ENCODE assay signal across 1 cellular context in the genomic region with DNA sequence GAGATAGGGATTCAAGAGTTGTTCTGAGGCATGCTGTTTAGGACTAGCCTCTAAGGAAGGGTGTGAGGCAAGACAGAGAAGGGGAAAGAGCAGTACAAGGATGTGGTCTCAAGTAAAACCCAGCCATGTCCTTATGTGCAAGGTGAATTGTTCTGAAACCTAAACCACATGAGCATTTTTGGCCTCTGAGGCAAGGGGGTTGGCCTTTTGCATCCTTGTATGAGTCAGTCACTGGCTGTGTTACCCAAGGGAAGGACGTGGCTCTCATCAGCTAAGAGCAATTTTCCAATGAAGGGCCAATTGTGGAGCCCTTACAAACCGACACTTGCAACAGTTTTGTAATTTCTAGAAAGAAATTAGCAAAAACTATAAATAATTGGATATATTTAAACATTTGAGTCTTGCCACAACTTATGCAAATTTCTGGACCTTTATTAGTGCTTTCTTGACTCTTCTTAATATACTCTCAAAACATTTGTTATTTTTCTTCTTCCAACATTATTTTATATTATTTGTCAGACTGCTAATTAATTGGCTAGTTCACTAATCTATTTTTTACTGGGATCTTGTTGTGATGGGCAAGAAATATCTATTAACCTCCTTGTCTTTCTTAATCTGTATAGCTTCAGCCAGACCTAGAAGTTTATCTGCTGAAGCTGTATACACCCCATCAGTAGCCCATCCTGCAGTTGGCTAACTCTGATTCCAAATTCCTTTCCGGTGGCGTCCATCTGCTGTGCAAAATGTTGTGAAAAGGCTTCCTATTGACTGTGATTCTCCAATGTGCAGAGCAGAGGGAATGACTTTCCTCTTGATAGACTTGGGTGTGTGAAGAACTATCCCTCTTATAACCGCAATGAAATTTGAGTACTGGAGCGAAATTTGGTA.
A peak's percentile ranks its signal among the peaks of the same experiment; 100 is the strongest.
TF ChIP-seq lines count a peak whose summit lies in the region.

No MANE protein-coding gene starts in this region.

TF ChIP-seq in GM12878, 131 proteins besides CTCF, POLR2A, EP300 and RAD21 (continued from another document):
- TF ChIP-seq CEBPB (IDR thresholded peaks at IDR 0.05; ENCODE audit: borderline replicate concordance in 1 of 2, low read depth in 2 of 2, low read length in 2 of 2) = peak in 1 of 2 experiments; percentile 60; a peak in 1 of 4 replicates
- peak; percentile 59 for TF ChIP-seq CREB1 (IDR thresholded peaks at IDR 0.05; ENCODE audit: low read depth)
- TF ChIP-seq, protein P1, sequence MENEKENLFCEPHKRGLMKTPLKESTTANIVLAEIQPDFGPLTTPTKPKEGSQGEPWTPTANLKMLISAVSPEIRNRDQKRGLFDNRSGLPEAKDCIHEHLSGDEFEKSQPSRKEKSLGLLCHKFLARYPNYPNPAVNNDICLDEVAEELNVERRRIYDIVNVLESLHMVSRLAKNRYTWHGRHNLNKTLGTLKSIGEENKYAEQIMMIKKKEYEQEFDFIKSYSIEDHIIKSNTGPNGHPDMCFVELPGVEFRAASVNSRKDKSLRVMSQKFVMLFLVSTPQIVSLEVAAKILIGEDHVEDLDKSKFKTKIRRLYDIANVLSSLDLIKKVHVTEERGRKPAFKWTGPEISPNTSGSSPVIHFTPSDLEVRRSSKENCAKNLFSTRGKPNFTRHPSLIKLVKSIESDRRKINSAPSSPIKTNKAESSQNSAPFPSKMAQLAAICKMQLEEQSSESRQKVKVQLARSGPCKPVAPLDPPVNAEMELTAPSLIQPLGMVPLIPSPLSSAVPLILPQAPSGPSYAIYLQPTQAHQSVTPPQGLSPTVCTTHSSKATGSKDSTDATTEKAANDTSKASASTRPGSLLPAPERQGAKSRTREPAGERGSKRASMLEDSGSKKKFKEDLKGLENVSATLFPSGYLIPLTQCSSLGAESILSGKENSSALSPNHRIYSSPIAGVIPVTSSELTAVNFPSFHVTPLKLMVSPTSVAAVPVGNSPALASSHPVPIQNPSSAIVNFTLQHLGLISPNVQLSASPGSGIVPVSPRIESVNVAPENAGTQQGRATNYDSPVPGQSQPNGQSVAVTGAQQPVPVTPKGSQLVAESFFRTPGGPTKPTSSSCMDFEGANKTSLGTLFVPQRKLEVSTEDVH (IDR thresholded peaks at IDR 0.05; ENCODE audit: low read depth, partially characterized antibody) = no peak
- TF ChIP-seq STAT1 (conservative IDR thresholded peaks at IDR 0.05) = no peak
- TF ChIP-seq HCFC1 (IDR thresholded peaks at IDR 0.05; ENCODE audit: low read length) = no peak
- TF ChIP-seq, protein P2, sequence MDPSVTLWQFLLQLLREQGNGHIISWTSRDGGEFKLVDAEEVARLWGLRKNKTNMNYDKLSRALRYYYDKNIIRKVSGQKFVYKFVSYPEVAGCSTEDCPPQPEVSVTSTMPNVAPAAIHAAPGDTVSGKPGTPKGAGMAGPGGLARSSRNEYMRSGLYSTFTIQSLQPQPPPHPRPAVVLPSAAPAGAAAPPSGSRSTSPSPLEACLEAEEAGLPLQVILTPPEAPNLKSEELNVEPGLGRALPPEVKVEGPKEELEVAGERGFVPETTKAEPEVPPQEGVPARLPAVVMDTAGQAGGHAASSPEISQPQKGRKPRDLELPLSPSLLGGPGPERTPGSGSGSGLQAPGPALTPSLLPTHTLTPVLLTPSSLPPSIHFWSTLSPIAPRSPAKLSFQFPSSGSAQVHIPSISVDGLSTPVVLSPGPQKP (IDR thresholded peaks at IDR 0.05; ENCODE audit: low read depth, low read length) = no peak
- TF ChIP-seq, protein P3, sequence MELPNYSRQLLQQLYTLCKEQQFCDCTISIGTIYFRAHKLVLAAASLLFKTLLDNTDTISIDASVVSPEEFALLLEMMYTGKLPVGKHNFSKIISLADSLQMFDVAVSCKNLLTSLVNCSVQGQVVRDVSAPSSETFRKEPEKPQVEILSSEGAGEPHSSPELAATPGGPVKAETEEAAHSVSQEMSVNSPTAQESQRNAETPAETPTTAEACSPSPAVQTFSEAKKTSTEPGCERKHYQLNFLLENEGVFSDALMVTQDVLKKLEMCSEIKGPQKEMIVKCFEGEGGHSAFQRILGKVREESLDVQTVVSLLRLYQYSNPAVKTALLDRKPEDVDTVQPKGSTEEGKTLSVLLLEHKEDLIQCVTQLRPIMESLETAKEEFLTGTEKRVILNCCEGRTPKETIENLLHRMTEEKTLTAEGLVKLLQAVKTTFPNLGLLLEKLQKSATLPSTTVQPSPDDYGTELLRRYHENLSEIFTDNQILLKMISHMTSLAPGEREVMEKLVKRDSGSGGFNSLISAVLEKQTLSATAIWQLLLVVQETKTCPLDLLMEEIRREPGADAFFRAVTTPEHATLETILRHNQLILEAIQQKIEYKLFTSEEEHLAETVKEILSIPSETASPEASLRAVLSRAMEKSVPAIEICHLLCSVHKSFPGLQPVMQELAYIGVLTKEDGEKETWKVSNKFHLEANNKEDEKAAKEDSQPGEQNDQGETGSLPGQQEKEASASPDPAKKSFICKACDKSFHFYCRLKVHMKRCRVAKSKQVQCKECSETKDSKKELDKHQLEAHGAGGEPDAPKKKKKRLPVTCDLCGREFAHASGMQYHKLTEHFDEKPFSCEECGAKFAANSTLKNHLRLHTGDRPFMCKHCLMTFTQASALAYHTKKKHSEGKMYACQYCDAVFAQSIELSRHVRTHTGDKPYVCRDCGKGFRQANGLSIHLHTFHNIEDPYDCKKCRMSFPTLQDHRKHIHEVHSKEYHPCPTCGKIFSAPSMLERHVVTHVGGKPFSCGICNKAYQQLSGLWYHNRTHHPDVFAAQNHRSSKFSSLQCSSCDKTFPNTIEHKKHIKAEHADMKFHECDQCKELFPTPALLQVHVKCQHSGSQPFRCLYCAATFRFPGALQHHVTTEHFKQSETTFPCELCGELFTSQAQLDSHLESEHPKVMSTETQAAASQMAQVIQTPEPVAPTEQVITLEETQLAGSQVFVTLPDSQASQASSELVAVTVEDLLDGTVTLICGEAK (IDR thresholded peaks at IDR 0.05; ENCODE audit: borderline replicate concordance) = no peak
